Comparison of ENCODE assay signal across 9 cellular contexts in genomic region chr3:46978381-46978780, GRCh38. TPM values are rescaled to one million over a fixed set of nuclear protein-coding genes. Genes with fewer than 3 reads are reported as not detected.
DNase-seq lines count a peak whose midpoint lies in the region; ATAC-seq and TF ChIP-seq lines count a peak whose summit lies in the region.
"Had no signal": no experiment of that assay in that cellular context is flagged by ENCODE, and none has a peak within 500 bp of the region (broad histone marks: within the 10 kb centered on the region; RNA-seq: fewer than 3 reads in every experiment).

No MANE protein-coding gene starts in this region.

- peak overlapping the region; percentile 97 for H3K4me3 Mint-ChIP-seq in activated naive CD4-positive, alpha-beta T cell treated with anti-CD3 and anti-CD28 coated beads for 36 hours
- H3K4me3 Mint-ChIP-seq in memory B cell = peak overlapping the region; percentile 82
- peak overlapping the region; percentile 99 for H3K4me3 Mint-ChIP-seq in type B pancreatic cell

- peaks cover 62% of the 10 kb centered on the region for H3K4me1 Mint-ChIP-seq in activated naive CD4-positive, alpha-beta T cell treated with anti-CD3 and anti-CD28 coated beads for 36 hours (ENCODE audit: low read depth)
- H3K4me1 Mint-ChIP-seq in memory B cell = peaks cover 40% of the 10 kb centered on the region
- H3K4me1 Mint-ChIP-seq in type B pancreatic cell (ENCODE audit: unreplicated experiment) = peaks cover 24% of the 10 kb centered on the region

- no peaks in the 10 kb centered on the region for H3K9me3 Mint-ChIP-seq in activated naive CD4-positive, alpha-beta T cell treated with anti-CD3 and anti-CD28 coated beads for 36 hours
- H3K9me3 Mint-ChIP-seq in memory B cell (no peaks in the 10 kb centered on the region), type B pancreatic cell (no peaks in the 10 kb centered on the region)

- TF ChIP-seq CTCF in ascending aorta (IDR thresholded peaks at IDR 0.05) (no peak), type B pancreatic cell (conservative IDR thresholded peaks at IDR 0.05) (no peak)

- no peaks in the 10 kb centered on the region for H3K36me3 ChIP-seq in ascending aorta

- H3K36me3 Mint-ChIP-seq in activated naive CD4-positive, alpha-beta T cell treated with anti-CD3 and anti-CD28 coated beads for 36 hours (ENCODE audit: low read depth) = peaks cover 14% of the 10 kb centered on the region
- H3K36me3 Mint-ChIP-seq in memory B cell (peaks cover 2% of the 10 kb centered on the region), type B pancreatic cell (peaks cover 7% of the 10 kb centered on the region)

- CTCF ChIA-PET in activated naive CD4-positive, alpha-beta T cell treated with anti-CD3 and anti-CD28 coated beads for 36 hours (lab: Charles Lee) = interaction anchor here (0.6 to 1.0 kb wide), 3 partner anchors 20 to 228 kb away, joined by 3 to 4 read pairs (median 3); no protein-coding TSS in a partner anchor

- peak overlapping the region in 1 of 2 donors; percentile 92 for H3K4me3 ChIP-seq in ascending aorta

- no peaks in the 10 kb centered on the region for H3K9me3 ChIP-seq in ascending aorta

- DNase-seq in activated naive CD4-positive, alpha-beta T cell treated with anti-CD3 and anti-CD28 coated beads for 36 hours = no peak
- DNase-seq in activated naive CD4-positive, alpha-beta T cell (lab: John Stamatoyannopoulos, UW) = no peak
- DNase-seq in ascending aorta (ENCODE audit: low spot score in 2 of 2) (no peak), memory B cell (ENCODE audit: low spot score in 2 of 2) (no peak), type B pancreatic cell (ENCODE audit: extremely low spot score, unreplicated experiment) (no peak), HUDEP-2 (lab: John Stamatoyannopoulos, UW; ENCODE audit: unreplicated experiment in 76 of 76) (no peak), GF-D8 (lab: John Stamatoyannopoulos, UW) (no peak)
- DNase-seq: NCI-H1436 treated with DMSO at 0.1 percent for 48 hours had no signal

- ATAC-seq in memory B cell (ENCODE audit: low read depth) = no peak
- no peak for ATAC-seq in HG03520 (IDR thresholded peaks at IDR 0.05; ENCODE audit: unreplicated experiment)

- intact Hi-C loops in activated naive CD4-positive, alpha-beta T cell treated with anti-CD3 and anti-CD28 coated beads for 36 hours (cut with micrococcal nuclease) = loop anchor here (2.0 to 10.0 kb wide), 7 partner anchors 54 to 1206 kb away; partner anchors contain the start of genes CDC25A, DHX30, KIF9 and KLHL18
- intact Hi-C loops in ascending aorta (cut with DNase I) = loop anchor here (5.0 to 10.0 kb wide), 2 partner anchors 106 to 134 kb away; no protein-coding TSS in a partner anchor

- H3K27ac ChIP-seq in ascending aorta = peak overlapping the region; percentile 68 to 87

- peak overlapping the region; percentile 97 for H3K27ac Mint-ChIP-seq in activated naive CD4-positive, alpha-beta T cell treated with anti-CD3 and anti-CD28 coated beads for 36 hours
- H3K27ac Mint-ChIP-seq in memory B cell (no peak overlapping the region), type B pancreatic cell (peak overlapping the region; percentile 99)

- no peaks in the 10 kb centered on the region for H3K27me3 Mint-ChIP-seq in activated naive CD4-positive, alpha-beta T cell treated with anti-CD3 and anti-CD28 coated beads for 36 hours (ENCODE audit: low read depth)
- H3K27me3 Mint-ChIP-seq in memory B cell (no peaks in the 10 kb centered on the region), type B pancreatic cell (no peaks in the 10 kb centered on the region)

- peaks cover 23 to 32% of the 10 kb centered on the region in 2 donors for H3K4me1 ChIP-seq in ascending aorta

- H3K27me3 ChIP-seq in ascending aorta = no peaks in the 10 kb centered on the region

RNA-seq across cellular contexts. Expression of gene NBEAL2, which starts 1.1 kb away (rescaled TPM):
- total RNA-seq in activated naive CD4-positive, alpha-beta T cell treated with anti-CD3 and anti-CD28 coated beads for 36 hours = 10 to 100 TPM; 85.0 to 92.4 TPM
- total RNA-seq in ascending aorta (70.2 TPM), type B pancreatic cell (ENCODE audit: low replicate concordance) (115 and 241 TPM in 2 replicates)

RNA-seq across cellular contexts. Expression of gene CCDC12, which starts 1.8 kb away (rescaled TPM):
- total RNA-seq in activated naive CD4-positive, alpha-beta T cell treated with anti-CD3 and anti-CD28 coated beads for 36 hours = 10 to 100 TPM; 37.6 to 43.0 TPM
- total RNA-seq in ascending aorta = 34.3 TPM
- total RNA-seq in type B pancreatic cell (ENCODE audit: low replicate concordance) = 46.7 and 49.7 TPM in 2 replicates
